Comparison of ENCODE assay signal across 8 cellular contexts in the genomic region with DNA sequence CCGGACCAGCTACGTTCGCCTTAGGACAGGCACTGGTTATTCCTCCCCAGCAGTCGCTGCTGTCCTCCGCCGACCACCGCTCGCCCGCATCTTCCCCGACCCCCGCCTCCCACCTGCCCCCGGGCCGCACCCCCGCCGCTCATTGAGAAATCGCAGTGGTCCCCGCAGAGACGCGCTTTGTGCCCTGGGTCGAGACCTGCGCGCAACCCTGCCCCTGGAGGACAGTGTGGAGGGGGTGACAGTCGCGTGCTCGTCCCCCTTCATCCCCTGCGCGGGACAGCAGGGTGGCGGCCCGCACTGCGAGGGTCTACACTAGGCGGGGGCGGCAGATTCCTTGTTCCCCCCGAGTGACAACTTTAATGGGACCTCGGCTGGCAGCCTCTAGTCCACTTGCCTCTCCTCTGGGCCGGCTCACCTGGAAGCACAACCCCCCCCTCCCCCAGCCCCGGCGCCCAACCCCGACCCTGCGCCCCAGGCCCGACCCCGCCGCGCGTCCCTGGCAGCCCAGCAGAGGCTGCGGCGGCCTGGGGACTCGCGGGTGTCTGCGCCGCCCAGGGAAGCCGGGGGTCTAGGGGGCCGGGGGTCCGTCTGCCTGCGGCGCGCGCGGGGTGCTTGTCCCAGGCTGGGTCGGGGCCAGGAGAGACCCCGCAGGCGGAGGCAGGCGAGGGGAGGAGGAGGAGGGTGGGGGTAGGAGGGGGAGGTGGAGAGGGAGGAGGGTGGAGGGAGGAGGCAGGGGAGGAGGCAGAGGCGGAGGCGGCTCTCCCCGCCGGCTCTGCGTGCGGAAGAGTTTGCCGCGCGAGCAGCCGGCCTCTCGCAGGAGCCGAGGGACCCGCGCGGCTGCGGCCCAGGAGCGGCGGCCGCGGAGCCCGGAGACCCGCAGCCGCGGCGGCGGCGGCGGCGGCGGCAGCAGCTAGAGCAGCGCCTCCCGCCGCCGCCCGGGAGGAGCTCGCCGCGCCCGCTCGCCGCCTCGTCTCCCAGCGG. TPM values are rescaled to one million over a fixed set of nuclear protein-coding genes. Genes with fewer than 3 reads are reported as not detected.
A peak's percentile ranks its signal among the peaks of the same experiment; 100 is the strongest.
DNase-seq lines count a peak whose midpoint lies in the region; ATAC-seq and TF ChIP-seq lines count a peak whose summit lies in the region.

A gene with protein sequence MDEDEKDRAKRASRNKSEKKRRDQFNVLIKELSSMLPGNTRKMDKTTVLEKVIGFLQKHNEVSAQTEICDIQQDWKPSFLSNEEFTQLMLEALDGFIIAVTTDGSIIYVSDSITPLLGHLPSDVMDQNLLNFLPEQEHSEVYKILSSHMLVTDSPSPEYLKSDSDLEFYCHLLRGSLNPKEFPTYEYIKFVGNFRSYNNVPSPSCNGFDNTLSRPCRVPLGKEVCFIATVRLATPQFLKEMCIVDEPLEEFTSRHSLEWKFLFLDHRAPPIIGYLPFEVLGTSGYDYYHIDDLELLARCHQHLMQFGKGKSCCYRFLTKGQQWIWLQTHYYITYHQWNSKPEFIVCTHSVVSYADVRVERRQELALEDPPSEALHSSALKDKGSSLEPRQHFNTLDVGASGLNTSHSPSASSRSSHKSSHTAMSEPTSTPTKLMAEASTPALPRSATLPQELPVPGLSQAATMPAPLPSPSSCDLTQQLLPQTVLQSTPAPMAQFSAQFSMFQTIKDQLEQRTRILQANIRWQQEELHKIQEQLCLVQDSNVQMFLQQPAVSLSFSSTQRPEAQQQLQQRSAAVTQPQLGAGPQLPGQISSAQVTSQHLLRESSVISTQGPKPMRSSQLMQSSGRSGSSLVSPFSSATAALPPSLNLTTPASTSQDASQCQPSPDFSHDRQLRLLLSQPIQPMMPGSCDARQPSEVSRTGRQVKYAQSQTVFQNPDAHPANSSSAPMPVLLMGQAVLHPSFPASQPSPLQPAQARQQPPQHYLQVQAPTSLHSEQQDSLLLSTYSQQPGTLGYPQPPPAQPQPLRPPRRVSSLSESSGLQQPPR (plus strand): TSS at position 775 of the 981 bp plus-strand sequence. CDS start 84,616 bp downstream, outside the sequence.

- intact Hi-C loops in left lung (cut with DNase I): no loop called here

- H2AFZ ChIP-seq in GM23248 (peak within 1 kb of the TSS; percentile 85), SK-N-SH (ENCODE audit: low read depth) (peak within 1 kb of the TSS; percentile 63; the same call in 1 of the 2 replicates)

- POLR2A ChIA-PET in SK-N-SH (lab: Yijun Ruan, JAX): no interaction called here

- CTCF ChIA-PET in SK-N-SH (lab: Yijun Ruan, JAX): interaction anchor here (0.6 to 1.0 kb wide), 6 partner anchors 19 to 420 kb away, joined by 3 to 4 read pairs (median 3); no protein-coding TSS in a partner anchor

- no peak within 1 kb of the TSS for H3K27ac ChIP-seq in GM23248
- peak within 1 kb of the TSS in 1 of 2 experiments; percentile 63 for H3K27ac ChIP-seq in SK-N-SH (ENCODE audit: low read depth in 2 of 2, low read length in 1 of 2)
- peak within 1 kb of the TSS; percentile 70 to 82 for H3K27ac ChIP-seq in left lung

- TF ChIP-seq RAD21 in SK-N-SH (IDR thresholded peaks at IDR 0.05; ENCODE audit: low read length): no peak

- H3K27me3 ChIP-seq in GM23248 (replicated peaks; ENCODE audit: insufficient read depth) (no peaks in the 10 kb centered on the region), SK-N-SH (ENCODE audit: insufficient read depth) (no peaks in the 10 kb centered on the region), left lung (peaks cover 0 to 73% of the 10 kb centered on the region in 2 donors)

- no peak for TF ChIP-seq EP300 in SK-N-SH (IDR thresholded peaks at IDR 0.05; ENCODE audit: borderline replicate concordance in 1 of 2, low read depth in 1 of 2, low read length in 1 of 2)

- 2% methylated on average over 27 to 79 of the region's 105 CpGs for WGBS in GM23248 (ENCODE audit: low coverage in 1 of 2, low lambda C conversion rate in 2 of 2, missing lambda C conversion rate in 2 of 2), 2 experiments
- WGBS in SK-N-SH (ENCODE audit: low lambda C conversion rate): under 1% methylated on average over 35 of the region's 105 CpGs

- H3K79me2 ChIP-seq in GM23248 (ENCODE audit: insufficient read depth): peaks cover 6% of the 10 kb centered on the region; the same call in 1 of the 2 replicates
- H3K79me2 ChIP-seq in SK-N-SH (ENCODE audit: insufficient read depth): peaks cover 41% of the 10 kb centered on the region

- H3K4me2 ChIP-seq in GM23248 (ENCODE audit: unreplicated experiment) (peak within 1 kb of the TSS; percentile 77), SK-N-SH (peak within 1 kb of the TSS; percentile 87)

- no peaks in the 10 kb centered on the region for H3K9me3 ChIP-seq in GM23248 (ENCODE audit: low read depth)
- no peaks in the 10 kb centered on the region for H3K9me3 ChIP-seq in SK-N-SH
- no peaks in the 10 kb centered on the region for H3K9me3 ChIP-seq in left lung

- peak; percentile 61 for ATAC-seq in left lung
- no peak for ATAC-seq in HG03045 (IDR thresholded peaks at IDR 0.05; ENCODE audit: unreplicated experiment)
- no peak for ATAC-seq in GM21576 (IDR thresholded peaks at IDR 0.05; ENCODE audit: unreplicated experiment)
- no peak for ATAC-seq in HG02840 (IDR thresholded peaks at IDR 0.05; ENCODE audit: low FRiP score, unreplicated experiment)

- H3F3A ChIP-seq in GM23248 (ENCODE audit: insufficient read depth): peaks cover 11% of the 10 kb centered on the region
- H3F3A ChIP-seq in SK-N-SH (replicated peaks; ENCODE audit: insufficient read depth): peaks cover 9% of the 10 kb centered on the region

- H3K4me3 ChIP-seq in GM23248 (peak within 1 kb of the TSS; percentile 72), SK-N-SH (ENCODE audit: low read depth in 2 of 2, low read length in 1 of 2) (peak within 1 kb of the TSS; percentile 73 to 75), choroid plexus epithelial cell (ENCODE audit: low read depth, low read length) (peak within 1 kb of the TSS; percentile 77), left lung (peak within 1 kb of the TSS; percentile 53 to 58)

- H3K9me2 ChIP-seq in GM23248 (ENCODE audit: insufficient read depth) (no peaks in the 10 kb centered on the region), SK-N-SH (no peaks in the 10 kb centered on the region)

- H3K36me3 ChIP-seq in GM23248 (ENCODE audit: low read depth): no peaks in the 10 kb centered on the region
- H3K36me3 ChIP-seq in SK-N-SH (replicated peaks in 1 of 2; ENCODE audit: control insufficient read depth in 1 of 2, insufficient read depth in 2 of 2, low read length in 1 of 2): no peaks in the 10 kb centered on the region
- H3K36me3 ChIP-seq in left lung: no peaks in the 10 kb centered on the region

- H3K9ac ChIP-seq in GM23248: peak within 1 kb of the TSS; percentile 75
- peak within 1 kb of the TSS; percentile 74 for H3K9ac ChIP-seq in SK-N-SH

- TF ChIP-seq CTCF in SK-N-SH (IDR thresholded peaks at IDR 0.05) (no peak), choroid plexus epithelial cell (conservative IDR thresholded peaks at IDR 0.05; ENCODE audit: low read depth, low read length) (no peak), left lung (IDR thresholded peaks at IDR 0.05) (no peak)

- H3K4me1 ChIP-seq in GM23248 (ENCODE audit: insufficient read depth): peaks cover 22% of the 10 kb centered on the region
- H3K4me1 ChIP-seq in SK-N-SH (ENCODE audit: control insufficient read depth in 1 of 2, insufficient read depth in 2 of 2, low read depth in 1 of 2, low read length in 1 of 2): no peaks in the 10 kb centered on the region; a peak in 2 of 4 replicates
- H3K4me1 ChIP-seq in left lung: peaks cover 4 to 11% of the 10 kb centered on the region in 2 donors

- DNase-seq in GM23248: peak; percentile 75
- DNase-seq in SK-N-SH: peak; percentile 78
- peak; percentile 68 for DNase-seq in choroid plexus epithelial cell (ENCODE audit: low read depth)
- peak; percentile 53 to 78 for DNase-seq in left lung
- DNase-seq in stimulated activated CD8-positive, alpha-beta memory T cell treated with anti-CD3 and anti-CD28 coated beads, Interleukin-4, amount 100 ng/mL, for 48 hours: peak; percentile 38

- in situ Hi-C loops in GM23248 (cut with MboI): no loop called here

- no peaks in the 10 kb centered on the region for H4K20me1 ChIP-seq in GM23248 (ENCODE audit: insufficient read depth)
- H4K20me1 ChIP-seq in SK-N-SH (ENCODE audit: insufficient read depth): no peaks in the 10 kb centered on the region; the same call in 1 of the 2 replicates

TF ChIP-seq in SK-N-SH, 30 proteins besides CTCF, POLR2A, EP300 and RAD21 (continues in another document):
- TF ChIP-seq YY1 (IDR thresholded peaks at IDR 0.05; ENCODE audit: low read depth) (no peak), POLR2AphosphoS5 (IDR thresholded peaks at IDR 0.05; ENCODE audit: low read depth, low read length) (no peak), RCOR1 (IDR thresholded peaks at IDR 0.05; ENCODE audit: low read length) (no peak), TEAD4 (IDR thresholded peaks at IDR 0.05; ENCODE audit: borderline replicate concordance, insufficient read depth) (no peak)
- TF ChIP-seq, protein P1, sequence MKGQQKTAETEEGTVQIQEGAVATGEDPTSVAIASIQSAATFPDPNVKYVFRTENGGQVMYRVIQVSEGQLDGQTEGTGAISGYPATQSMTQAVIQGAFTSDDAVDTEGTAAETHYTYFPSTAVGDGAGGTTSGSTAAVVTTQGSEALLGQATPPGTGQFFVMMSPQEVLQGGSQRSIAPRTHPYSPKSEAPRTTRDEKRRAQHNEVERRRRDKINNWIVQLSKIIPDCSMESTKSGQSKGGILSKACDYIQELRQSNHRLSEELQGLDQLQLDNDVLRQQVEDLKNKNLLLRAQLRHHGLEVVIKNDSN (IDR thresholded peaks at IDR 0.05; ENCODE audit: borderline replicate concordance, low read depth): no peak

RNA-seq across cellular contexts. Expression of the gene that starts here (rescaled TPM):
- total RNA-seq in GM23248 (2014; rRNA removed; shearing (Covaris generic)): 10.8 and 13.7 TPM in 2 replicates
- polyA plus RNA-seq in GM23248 (2016; fragmentation: Nextera tagmentation; extraction: Ambion mirVana) (3.8 and 4.5 TPM in 2 replicates), SK-N-SH (2012; rRNA removed) (40.1 and 58.5 TPM in 2 replicates)
- polyA plus RNA-seq in SK-N-SH (2012; cell fraction: cytosol; rRNA removed): 36.6 and 46.2 TPM in 2 replicates
- 96.4 and 147 TPM in 2 replicates for polyA plus RNA-seq in SK-N-SH (2012; cell fraction: nucleus; rRNA removed)
- 10 to 100 TPM; 18.8 to 22.7 TPM for total RNA-seq in left lung
